8 cellular contexts compared by ENCODE assay signal in the genomic region with DNA sequence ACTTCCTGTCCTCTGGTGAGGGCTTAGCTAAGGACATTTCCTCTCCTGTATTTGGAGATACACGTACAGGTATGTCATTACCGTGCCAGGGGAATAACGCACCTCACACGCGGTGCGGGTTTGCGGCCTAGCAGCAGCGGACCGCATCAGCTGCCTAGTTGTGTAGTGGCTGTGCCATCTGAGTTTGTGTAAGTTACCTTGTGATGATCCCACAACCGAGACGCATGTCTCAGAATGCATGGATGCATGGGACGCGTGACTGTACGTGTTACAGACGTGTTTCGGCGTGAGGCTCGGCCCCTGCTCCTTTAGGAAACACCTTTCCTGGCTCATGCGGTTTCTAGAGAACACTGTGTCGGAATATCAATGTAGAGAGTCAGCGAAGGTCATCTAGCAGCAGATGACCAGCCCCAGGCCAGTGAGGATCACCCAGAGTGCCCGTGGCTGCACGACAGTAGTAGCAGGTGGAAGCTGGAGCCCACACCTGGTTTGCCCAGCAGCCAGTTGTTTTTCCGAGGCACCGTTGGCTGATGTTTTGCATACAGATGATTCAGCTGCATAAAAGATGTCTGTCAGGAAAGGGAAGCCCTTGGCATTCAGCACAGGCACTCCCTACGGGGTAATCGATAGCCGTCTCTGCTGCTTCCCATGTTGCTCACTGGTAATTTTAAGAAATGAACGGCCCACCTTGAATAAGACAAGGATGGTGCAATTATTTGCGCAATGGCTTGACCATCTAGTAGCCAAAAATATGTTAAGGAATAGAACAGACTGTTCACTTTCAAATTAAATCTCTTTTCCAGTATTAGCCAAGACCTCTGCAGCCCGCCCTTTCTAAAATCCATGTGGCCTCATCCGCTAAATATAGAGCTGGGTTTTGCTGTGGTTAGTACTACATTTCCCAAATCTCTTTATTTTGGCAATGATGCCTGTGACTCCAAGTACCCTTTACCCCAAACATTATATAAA. TPM values are rescaled to one million over a fixed set of nuclear protein-coding genes. Genes with fewer than 3 reads are reported as not detected.
A peak's percentile ranks its signal among the peaks of the same experiment; 100 is the strongest.
DNase-seq lines count a peak whose midpoint lies in the region; ATAC-seq and TF ChIP-seq lines count a peak whose summit lies in the region.

No MANE protein-coding gene starts in this region.

- POLR2A ChIA-PET in OCI-LY7 (lab: Charles Lee): interaction anchor here (0.5 kb wide), 1 partner anchor 87 kb away, joined by 3 read pairs; no protein-coding TSS in a partner anchor

- no peaks in the 10 kb centered on the region for H4K20me1 ChIP-seq in GM23248 (ENCODE audit: insufficient read depth)
- H4K20me1 ChIP-seq in OCI-LY7 (ENCODE audit: insufficient read depth, low read length): no peaks in the 10 kb centered on the region

- H3K4me1 ChIP-seq in CD4-positive, CD25-positive, alpha-beta regulatory T cell (ENCODE audit: control insufficient read depth, insufficient read depth, low read length, poor library complexity, severe bottlenecking): peaks cover 21% of the 10 kb centered on the region
- peaks cover 25% of the 10 kb centered on the region for H3K4me1 ChIP-seq in GM23248 (ENCODE audit: insufficient read depth)
- peaks cover 16% of the 10 kb centered on the region for H3K4me1 ChIP-seq in OCI-LY7 (ENCODE audit: insufficient read depth, low read length, poor library complexity, severe bottlenecking)
- peaks cover 15% of the 10 kb centered on the region for H3K4me1 ChIP-seq in muscle layer of colon (ENCODE audit: insufficient read depth, low read length)

- H3K79me2 ChIP-seq in GM23248 (ENCODE audit: insufficient read depth) (peaks cover 22% of the 10 kb centered on the region), OCI-LY7 (ENCODE audit: insufficient read depth, low read depth, low read length) (no peaks in the 10 kb centered on the region)

- H3K4me2 ChIP-seq in GM23248 (ENCODE audit: unreplicated experiment) (peak overlapping the region; percentile 80), OCI-LY7 (ENCODE audit: low read length) (peak overlapping the region; percentile 89)

- 40 to 42% methylated on average over 32 of the region's 32 CpGs for WGBS in GM23248 (ENCODE audit: low coverage in 1 of 2, low lambda C conversion rate in 2 of 2, missing lambda C conversion rate in 2 of 2), 2 experiments

- H3K27me3 Mint-ChIP-seq in CD4-positive, CD25-positive, alpha-beta regulatory T cell: peaks cover 43% of the 10 kb centered on the region
- H3K27me3 Mint-ChIP-seq in effector memory CD8-positive, alpha-beta T cell: peaks cover 20 to 29% of the 10 kb centered on the region in 2 donors

- H3K36me3 Mint-ChIP-seq in CD4-positive, CD25-positive, alpha-beta regulatory T cell: no peaks in the 10 kb centered on the region
- peaks cover 2% of the 10 kb centered on the region for H3K36me3 Mint-ChIP-seq in effector memory CD8-positive, alpha-beta T cell (ENCODE audit: insufficient read depth)

- H3K9me3 ChIP-seq in CD4-positive, CD25-positive, alpha-beta regulatory T cell (ENCODE audit: control insufficient read depth in 2 of 2, low read length in 2 of 2): no peaks in the 10 kb centered on the region
- no peaks in the 10 kb centered on the region for H3K9me3 ChIP-seq in GM23248 (ENCODE audit: low read depth)
- H3K9me3 ChIP-seq in OCI-LY7 (ENCODE audit: low read length): no peaks in the 10 kb centered on the region
- no peaks in the 10 kb centered on the region for H3K9me3 ChIP-seq in muscle layer of colon (ENCODE audit: low read length)

- peaks cover 36% of the 10 kb centered on the region for H3K27me3 ChIP-seq in CD4-positive, CD25-positive, alpha-beta regulatory T cell (ENCODE audit: control insufficient read depth, insufficient read depth, low read length)
- H3K27me3 ChIP-seq in GM23248 (replicated peaks; ENCODE audit: insufficient read depth): no peaks in the 10 kb centered on the region
- no peaks in the 10 kb centered on the region for H3K27me3 ChIP-seq in muscle layer of colon (ENCODE audit: control insufficient read depth in 1 of 2, insufficient read depth in 2 of 2, low read length in 2 of 2)

- CTCF ChIA-PET in OCI-LY7 (lab: Charles Lee; ENCODE audit: unreplicated experiment): no interaction called here

- ATAC-seq in CD4-positive, CD25-positive, alpha-beta regulatory T cell (ENCODE audit: low read depth in 2 of 2): peak in 1 of 2 donors; percentile 22
- ATAC-seq in effector memory CD8-positive, alpha-beta T cell (replicated peaks): peak; percentile 27
- ATAC-seq in HG02763 (IDR thresholded peaks at IDR 0.05; ENCODE audit: unreplicated experiment): no peak

- H3K36me3 ChIP-seq in CD4-positive, CD25-positive, alpha-beta regulatory T cell (ENCODE audit: control insufficient read depth, insufficient read depth, low read length): no peaks in the 10 kb centered on the region
- no peaks in the 10 kb centered on the region for H3K36me3 ChIP-seq in GM23248 (ENCODE audit: low read depth)
- no peaks in the 10 kb centered on the region for H3K36me3 ChIP-seq in OCI-LY7 (ENCODE audit: insufficient read depth, low read length)
- H3K36me3 ChIP-seq in muscle layer of colon (ENCODE audit: insufficient read depth, low read length): no peaks in the 10 kb centered on the region

- no peak for DNase-seq in CD4-positive, CD25-positive, alpha-beta regulatory T cell
- DNase-seq in GM23248 (no peak), OCI-LY7 (ENCODE audit: low spot score) (peak; percentile 54), NCI-H1048 (lab: John Stamatoyannopoulos, UW) (no peak), NCI-H446 treated with DMSO at 0.1 percent for 48 hours (lab: John Stamatoyannopoulos, UW) (no peak)
- no peak for DNase-seq in effector memory CD8-positive, alpha-beta T cell

- H3K4me3 ChIP-seq in CD4-positive, CD25-positive, alpha-beta regulatory T cell (ENCODE audit: low read depth, low read length): peak overlapping the region; percentile 86
- H3K4me3 ChIP-seq in GM23248 (peak overlapping the region; percentile 79), OCI-LY7 (ENCODE audit: low read depth, low read length, poor library complexity, severe bottlenecking) (peak overlapping the region; percentile 73), muscle layer of colon (ENCODE audit: low read depth in 1 of 2, low read length in 2 of 2) (peak overlapping the region; percentile 89 to 97)

- no peaks in the 10 kb centered on the region for H3K9me2 ChIP-seq in GM23248 (ENCODE audit: insufficient read depth)
- H3K9me2 ChIP-seq in OCI-LY7 (ENCODE audit: insufficient read depth, low read length): no peaks in the 10 kb centered on the region

- H2AFZ ChIP-seq in GM23248: peak overlapping the region; percentile 96
- peak overlapping the region; percentile 99 for H2AFZ ChIP-seq in OCI-LY7 (ENCODE audit: low read length)

- peak overlapping the region; percentile 88 to 95 (median 92) for H3K4me3 Mint-ChIP-seq in CD4-positive, CD25-positive, alpha-beta regulatory T cell
- H3K4me3 Mint-ChIP-seq in effector memory CD8-positive, alpha-beta T cell: peak overlapping the region; percentile 82 to 88

- H3F3A ChIP-seq in GM23248 (ENCODE audit: insufficient read depth): peaks cover 10% of the 10 kb centered on the region; the same call in 1 of the 2 replicates

- H3K9ac ChIP-seq in GM23248 (peak overlapping the region; percentile 73), muscle layer of colon (ENCODE audit: low read length) (peak overlapping the region; percentile 94)

- peak overlapping the region in 1 of 3 donors; percentile 75 for H3K27ac Mint-ChIP-seq in CD4-positive, CD25-positive, alpha-beta regulatory T cell
- no peak overlapping the region for H3K27ac Mint-ChIP-seq in effector memory CD8-positive, alpha-beta T cell

- H3K9me3 Mint-ChIP-seq in CD4-positive, CD25-positive, alpha-beta regulatory T cell: peaks cover 0 to 2% (median 0%) of the 10 kb centered on the region in 7 donors
- H3K9me3 Mint-ChIP-seq in effector memory CD8-positive, alpha-beta T cell: no peaks in the 10 kb centered on the region

- H3K4me1 Mint-ChIP-seq in CD4-positive, CD25-positive, alpha-beta regulatory T cell: peaks cover 5 to 29% (median 7%) of the 10 kb centered on the region in 4 donors
- H3K4me1 Mint-ChIP-seq in effector memory CD8-positive, alpha-beta T cell (ENCODE audit: low read depth in 2 of 2): peaks cover 18% of the 10 kb centered on the region in 2 donors

- H3K27ac ChIP-seq in CD4-positive, CD25-positive, alpha-beta regulatory T cell (ENCODE audit: insufficient read depth, low read length, poor library complexity, severe bottlenecking): no peak overlapping the region
- H3K27ac ChIP-seq in GM23248 (no peak overlapping the region), OCI-LY7 (ENCODE audit: low read depth, low read length, poor library complexity, severe bottlenecking) (no peak overlapping the region), muscle layer of colon (ENCODE audit: low read depth, low read length) (peak overlapping the region; percentile 63)

- TF ChIP-seq CTCF in OCI-LY7 (conservative IDR thresholded peaks at IDR 0.05; ENCODE audit: low read length): no peak

- BruUV-seq in OCI-LY7 (replicated peaks; lab: Mats Ljungman, UMichigan): no TSS peak

- intact Hi-C loops in OCI-LY7 (cut with micrococcal nuclease; ENCODE audit: unreplicated experiment): loop anchor here (5.0 kb wide), 1 partner anchor 115 kb away; a partner anchor contains a TSS

- in situ Hi-C loops in GM23248 (cut with MboI): no loop called here

RNA-seq across cellular contexts. Expression of a gene that starts 1.0 kb away (rescaled TPM):
- 0.20 TPM for total RNA-seq in CD4-positive, CD25-positive, alpha-beta regulatory T cell
- under 1 TPM; 0.30 to 0.55 (median 0.36) TPM for polyA plus RNA-seq in CD4-positive, CD25-positive, alpha-beta regulatory T cell
- total RNA-seq in GM23248 (2014; rRNA removed; shearing (Covaris generic)): 10.2 and 20.0 TPM in 2 replicates
- polyA plus RNA-seq in GM23248 (2016; fragmentation: Nextera tagmentation; extraction: Ambion mirVana): 8.5 and 8.9 TPM in 2 replicates
- total RNA-seq in OCI-LY7 (2014; rRNA removed; shearing (Covaris generic)): 0.31 and 0.44 TPM in 2 replicates
- 0.99 and 1.0 TPM in 2 replicates for total RNA-seq in OCI-LY7 (2022)
